ENCODE assay signal across 9 cellular contexts in the genomic region with DNA sequence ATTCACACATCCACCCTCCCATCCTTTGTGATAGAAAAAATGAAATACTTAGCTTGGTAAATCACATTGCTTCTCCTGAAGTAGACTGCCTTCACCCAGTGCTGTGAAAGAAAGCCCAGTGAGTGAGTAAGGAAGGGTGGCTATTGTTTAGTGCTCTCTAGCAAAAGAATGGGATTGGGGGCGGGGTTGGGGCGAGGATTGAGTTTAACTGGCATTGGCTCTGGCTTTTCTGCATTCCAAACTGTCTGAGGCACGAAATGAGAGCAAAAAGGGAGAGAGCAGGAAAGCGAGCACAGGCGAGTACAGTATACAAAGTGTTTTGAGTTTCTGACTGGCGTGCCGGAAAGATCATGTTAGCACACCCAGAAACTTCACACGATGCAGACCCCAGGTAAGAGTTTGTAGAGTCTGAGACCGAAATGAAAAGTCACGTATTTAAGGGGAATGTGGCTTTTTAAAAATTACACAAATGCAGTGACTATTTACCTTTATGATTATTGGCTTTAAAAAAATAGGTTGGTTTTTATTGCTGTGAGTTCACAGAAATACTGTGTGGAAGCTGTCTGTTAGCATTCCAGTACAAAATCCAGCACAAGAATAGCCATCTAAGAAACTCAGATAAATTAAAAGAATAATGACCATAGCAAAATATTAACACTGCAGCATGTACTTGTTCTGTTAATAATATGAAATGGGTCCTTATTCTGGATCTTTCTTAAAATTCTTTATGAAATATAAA.
A peak's percentile ranks its signal among the peaks of the same experiment; 100 is the strongest.
DNase-seq lines count a peak whose midpoint lies in the region; ATAC-seq and TF ChIP-seq lines count a peak whose summit lies in the region.
"Had no signal": no experiment of that assay in that cellular context is flagged by ENCODE, and none has a peak within 500 bp of the region (broad histone marks: within the 10 kb centered on the region; RNA-seq: fewer than 3 reads in every experiment).

No MANE protein-coding gene starts in this region.

- BruUV-seq in Panc1 (replicated peaks; lab: Mats Ljungman, UMichigan) = no TSS peak

- H3K36me3 ChIP-seq in Panc1 (ENCODE audit: control insufficient read depth, insufficient read depth, low read length) = no peaks in the 10 kb centered on the region; the same call in 1 of the 2 replicates
- H3K36me3 ChIP-seq in fibroblast of lung (ENCODE audit: control insufficient read depth, insufficient read depth, low read length) = no peaks in the 10 kb centered on the region

- peak; percentile 74 for DNase-seq in AG09309 (ENCODE audit: low read depth)
- DNase-seq in Panc1 (ENCODE audit: low read depth, low spot score) = no peak
- peak; percentile 69 to 94 for DNase-seq in fibroblast of lung (ENCODE audit: low read depth in 2 of 2)
- DNase-seq in nephron progenitor cell = peak; percentile 64
- no peak for DNase-seq in NCI-H69 (lab: John Stamatoyannopoulos, UW)
- no peak for DNase-seq in NCI-H128 (lab: John Stamatoyannopoulos, UW; ENCODE audit: unreplicated experiment)
- DNase-seq in activated CD8-positive, alpha-beta memory T cell treated with anti-CD3 and anti-CD28 coated beads for 24 hours = no peak
- no peak for DNase-seq in NCI-H524 (lab: John Stamatoyannopoulos, UW)

- no peaks in the 10 kb centered on the region for H3K36me3 Mint-ChIP-seq in nephron progenitor cell (ENCODE audit: low read depth)

- no peaks in the 10 kb centered on the region for H3K27me3 Mint-ChIP-seq in nephron progenitor cell (ENCODE audit: low read depth, poor library complexity)

- H3K4me3 Mint-ChIP-seq in nephron progenitor cell = peak overlapping the region; percentile 83

- H3K27ac ChIP-seq in Panc1 (ENCODE audit: low read length) (peak overlapping the region; percentile 29), fibroblast of lung (ENCODE audit: insufficient read depth, low read length) (peak overlapping the region; percentile 49)
- H3K27ac ChIP-seq: KMS-11 had no signal

- no peaks in the 10 kb centered on the region for H3K9me3 Mint-ChIP-seq in nephron progenitor cell

- POLR2A ChIA-PET in Panc1 (lab: Charles Lee) = no interaction called here

- peak overlapping the region; percentile 33 for H3K27ac Mint-ChIP-seq in nephron progenitor cell

- no peak overlapping the region for H2AFZ ChIP-seq in fibroblast of lung (ENCODE audit: low read length)

- intact Hi-C loops in Panc1 (cut with micrococcal nuclease; ENCODE audit: unreplicated experiment) = no loop called here

- H3K9me3 ChIP-seq in Panc1 (ENCODE audit: control insufficient read depth, insufficient read depth, low read depth, low read length) (no peaks in the 10 kb centered on the region), fibroblast of lung (ENCODE audit: control insufficient read depth, insufficient read depth, low read depth, low read length) (no peaks in the 10 kb centered on the region)

- TF ChIP-seq CTCF in AG09309 (IDR thresholded peaks at IDR 0.05; ENCODE audit: control insufficient read depth, insufficient read depth, low read depth, low read length, missing control alignments) = no peak
- no peak for TF ChIP-seq CTCF in Panc1 (IDR thresholded peaks at IDR 0.05)
- no peak for TF ChIP-seq CTCF in fibroblast of lung (conservative IDR thresholded peaks at IDR 0.05 in 1 of 2, IDR thresholded peaks at IDR 0.05 in 1 of 2; ENCODE audit: low read depth in 1 of 2, low read length in 2 of 2)
- TF ChIP-seq CTCF in nephron progenitor cell (IDR thresholded peaks at IDR 0.05) = no peak

- no peaks in the 10 kb centered on the region for H4K20me1 ChIP-seq in fibroblast of lung (ENCODE audit: control insufficient read depth, extremely low read depth, insufficient read depth, low read length)

- H3K4me3 ChIP-seq in AG09309 (ENCODE audit: control insufficient read depth, low read depth, low read length) = peak overlapping the region; percentile 38
- peak overlapping the region in 1 of 2 experiments; percentile 29; a peak in 2 of 4 replicates for H3K4me3 ChIP-seq in Panc1 (ENCODE audit: low read depth in 2 of 2, low read length in 2 of 2)
- peak overlapping the region; percentile 39 to 50 (median 42) for H3K4me3 ChIP-seq in fibroblast of lung (replicated peaks in 1 of 4; ENCODE audit: control extremely low read depth in 1 of 4, insufficient read depth in 1 of 4, low read depth in 3 of 4, low read length in 4 of 4)

- H3K27me3 ChIP-seq in Panc1 (ENCODE audit: control insufficient read depth, insufficient read depth, low read length) (no peaks in the 10 kb centered on the region), fibroblast of lung (ENCODE audit: control insufficient read depth, insufficient read depth, low read length) (no peaks in the 10 kb centered on the region)

- H3K79me2 ChIP-seq in fibroblast of lung (ENCODE audit: control insufficient read depth, insufficient read depth, low read length) = no peaks in the 10 kb centered on the region

- CTCF ChIA-PET in Panc1 (lab: Charles Lee) = no interaction called here

- H3K4me2 ChIP-seq in fibroblast of lung (ENCODE audit: extremely low read depth, insufficient read depth, low read length) = peak overlapping the region; percentile 79
- H3K4me2 ChIP-seq: KMS-11 had no signal

- H3K4me1 ChIP-seq in Panc1 (ENCODE audit: control insufficient read depth, insufficient read depth, low read length) = peaks cover 32% of the 10 kb centered on the region
- H3K4me1 ChIP-seq in fibroblast of lung (ENCODE audit: control insufficient read depth, extremely low read depth, insufficient read depth, low read length) = peaks cover 11% of the 10 kb centered on the region

- ATAC-seq in Panc1 = peak; percentile 81

- peak overlapping the region; percentile 24 for H3K9ac ChIP-seq in fibroblast of lung (ENCODE audit: insufficient read depth, low read length)
- H3K9ac ChIP-seq: KMS-11 had no signal

- in situ Hi-C loops in Panc1 (cut with HindIII; ENCODE audit: low pct_unique_long_range_greater_than_20kb, low sequenced_read_pairs) = no loop called here

- peaks cover 35% of the 10 kb centered on the region for H3K4me1 Mint-ChIP-seq in nephron progenitor cell

Comparison
In these comparisons a context has a peak if more than half of its experiments do, and no peak if none do; other contexts are left out.
1. DNase-seq: peak in AG09309 (single experiment), fibroblast of lung (2 of 2) and nephron progenitor cell (single experiment); none in Panc1 (single experiment), NCI-H69 (single experiment), NCI-H128 (single experiment), activated CD8-positive, alpha-beta memory T cell treated with anti-CD3 and anti-CD28 coated beads for 24 hours (single experiment) and NCI-H524 (0 of 2).